Comparison of ENCODE assay signal across 12 cellular contexts in genomic region chr19:4089946-4090345, GRCh38. TPM values are rescaled to one million over a fixed set of nuclear protein-coding genes. Genes with fewer than 3 reads are reported as not detected.
DNase-seq lines count a peak whose midpoint lies in the region; ATAC-seq, FAIRE-seq and TF ChIP-seq lines count a peak whose summit lies in the region.
"Had no signal": no experiment of that assay in that cellular context is flagged by ENCODE, and none has a peak within 500 bp of the region (broad histone marks: within the 10 kb centered on the region; RNA-seq: fewer than 3 reads in every experiment).

No MANE protein-coding gene starts in this region.

- peak overlapping the region; percentile 70 for H3K4me3 Mint-ChIP-seq in activated naive CD4-positive, alpha-beta T cell treated with anti-CD3 and anti-CD28 coated beads, Interleukin-2, amount 10 ng/mL, durations not matched to agents 7 days and 5 days
- H3K4me3 Mint-ChIP-seq in activated CD4-positive, alpha-beta memory T cell treated with anti-CD3 and anti-CD28 coated beads for 36 hours = no peak overlapping the region

- DNase-seq in activated naive CD4-positive, alpha-beta T cell treated with anti-CD3 and anti-CD28 coated beads, Interleukin-2, amount 10 ng/mL, durations not matched to agents 7 days and 5 days = no peak
- no peak for DNase-seq in activated naive CD4-positive, alpha-beta T cell treated with anti-CD3 and anti-CD28 coated beads, Interleukin-2, amount 50 U/mL, for 16 hours
- DNase-seq in activated CD4-positive, alpha-beta memory T cell treated with anti-CD3 and anti-CD28 coated beads for 36 hours = no peak
- DNase-seq in lower lobe of right lung = no peak
- DNase-seq in upper lobe of left lung = peak in 1 of 2 donors; percentile 75
- no peak for DNase-seq in RCC 7860 (ENCODE audit: low spot score)
- DNase-seq in DMS153 (lab: John Stamatoyannopoulos, UW) = no peak
- DNase-seq: NCI-H2081, NCI-H774, sigmoid colon had no signal

- TF ChIP-seq POLR2A in upper lobe of left lung (IDR thresholded peaks at IDR 0.05) = no peak

- peak overlapping the region; percentile 98 for H3K27ac Mint-ChIP-seq in activated naive CD4-positive, alpha-beta T cell treated with anti-CD3 and anti-CD28 coated beads, Interleukin-2, amount 10 ng/mL, durations not matched to agents 7 days and 5 days
- peak overlapping the region; percentile 86 for H3K27ac Mint-ChIP-seq in activated CD4-positive, alpha-beta memory T cell treated with anti-CD3 and anti-CD28 coated beads for 36 hours

- no peaks in the 10 kb centered on the region for H3K27me3 ChIP-seq in lower lobe of right lung (ENCODE audit: low read depth)
- H3K27me3 ChIP-seq in upper lobe of left lung = no peaks in the 10 kb centered on the region
- H3K27me3 ChIP-seq: sigmoid colon had no signal

- peak overlapping the region; percentile 37 for H3K4me3 ChIP-seq in lower lobe of right lung
- H3K4me3 ChIP-seq in upper lobe of left lung = peak overlapping the region in 3 of 4 donors; percentile 0 to 33 (median 7)

- H3K4me1 Mint-ChIP-seq in activated naive CD4-positive, alpha-beta T cell treated with anti-CD3 and anti-CD28 coated beads, Interleukin-2, amount 10 ng/mL, durations not matched to agents 7 days and 5 days = peaks cover 65% of the 10 kb centered on the region
- peaks cover 43% of the 10 kb centered on the region for H3K4me1 Mint-ChIP-seq in activated CD4-positive, alpha-beta memory T cell treated with anti-CD3 and anti-CD28 coated beads for 36 hours (ENCODE audit: low read depth)

- 85 to 92% methylated on average over 15 to 21 of the region's 22 CpGs for WGBS in upper lobe of left lung, 2 donors

- no peak for TF ChIP-seq CTCF in lower lobe of right lung (IDR thresholded peaks at IDR 0.05)
- no peak for TF ChIP-seq CTCF in upper lobe of left lung (IDR thresholded peaks at IDR 0.05)

- no peaks in the 10 kb centered on the region for H3K9me3 ChIP-seq in lower lobe of right lung
- H3K9me3 ChIP-seq in upper lobe of left lung = no peaks in the 10 kb centered on the region
- H3K9me3 ChIP-seq: sigmoid colon had no signal

- FAIRE-seq in RCC 7860 (lab: Jason Lieb, UNC) = no peak

- H3K27me3 Mint-ChIP-seq in activated naive CD4-positive, alpha-beta T cell treated with anti-CD3 and anti-CD28 coated beads, Interleukin-2, amount 10 ng/mL, durations not matched to agents 7 days and 5 days = no peaks in the 10 kb centered on the region
- H3K27me3 Mint-ChIP-seq in activated CD4-positive, alpha-beta memory T cell treated with anti-CD3 and anti-CD28 coated beads for 36 hours = no peaks in the 10 kb centered on the region

- POLR2A ChIA-PET in activated CD4-positive, alpha-beta memory T cell treated with anti-CD3 and anti-CD28 coated beads for 36 hours (lab: Charles Lee) = no interaction called here

- TF ChIP-seq EP300 in upper lobe of left lung (IDR thresholded peaks at IDR 0.05) = no peak

- H3K36me3 Mint-ChIP-seq in activated naive CD4-positive, alpha-beta T cell treated with anti-CD3 and anti-CD28 coated beads, Interleukin-2, amount 10 ng/mL, durations not matched to agents 7 days and 5 days = peaks cover 13% of the 10 kb centered on the region
- peaks cover 8% of the 10 kb centered on the region for H3K36me3 Mint-ChIP-seq in activated CD4-positive, alpha-beta memory T cell treated with anti-CD3 and anti-CD28 coated beads for 36 hours

- intact Hi-C loops in activated CD4-positive, alpha-beta memory T cell treated with anti-CD3 and anti-CD28 coated beads for 36 hours (cut with micrococcal nuclease) = no loop called here
- intact Hi-C loops in lower lobe of right lung (cut with DNase I) = no loop called here

- peak overlapping the region; percentile 78 for H3K27ac ChIP-seq in lower lobe of right lung
- H3K27ac ChIP-seq in upper lobe of left lung = peak overlapping the region in 3 of 4 donors; percentile 63 to 80 (median 63)
- H3K27ac ChIP-seq: sigmoid colon had no signal

- H3K4me1 ChIP-seq in lower lobe of right lung (peaks cover 18% of the 10 kb centered on the region), upper lobe of left lung (peaks cover 0 to 19% (median 5%) of the 10 kb centered on the region in 4 donors)
- H3K4me1 ChIP-seq: sigmoid colon had no signal

- CTCF ChIA-PET in activated naive CD4-positive, alpha-beta T cell treated with anti-CD3 and anti-CD28 coated beads, Interleukin-2, amount 10 ng/mL, durations not matched to agents 7 days and 5 days (lab: Charles Lee) = interaction anchor here (0.8 to 1.6 kb wide), 3 partner anchors 20 to 51 kb away, joined by 3 to 7 read pairs (median 4); no protein-coding TSS in a partner anchor
- CTCF ChIA-PET in activated CD4-positive, alpha-beta memory T cell treated with anti-CD3 and anti-CD28 coated beads for 36 hours (lab: Charles Lee) = no interaction called here

- peak in 1 of 2 donors; percentile 2 for ATAC-seq in lower lobe of right lung
- ATAC-seq in upper lobe of left lung (ENCODE audit: low FRiP score in 2 of 2) = no peak
- ATAC-seq in GM18520 (IDR thresholded peaks at IDR 0.05; ENCODE audit: unreplicated experiment) = no peak
- ATAC-seq: HCT116 had no signal

- H3K9me3 Mint-ChIP-seq in activated naive CD4-positive, alpha-beta T cell treated with anti-CD3 and anti-CD28 coated beads, Interleukin-2, amount 10 ng/mL, durations not matched to agents 7 days and 5 days = no peaks in the 10 kb centered on the region
- no peaks in the 10 kb centered on the region for H3K9me3 Mint-ChIP-seq in activated CD4-positive, alpha-beta memory T cell treated with anti-CD3 and anti-CD28 coated beads for 36 hours

- H3K36me3 ChIP-seq in lower lobe of right lung = peaks cover 54% of the 10 kb centered on the region
- H3K36me3 ChIP-seq in upper lobe of left lung = peaks cover 0 to 54% (median 30%) of the 10 kb centered on the region in 4 donors

RNA-seq across cellular contexts. Expression of gene ZBTB7A, which starts 23.2 kb away (rescaled TPM):
- 10 to 100 TPM; 31.0 to 32.5 TPM for total RNA-seq in activated CD4-positive, alpha-beta memory T cell treated with anti-CD3 and anti-CD28 coated beads for 36 hours
- 51.9 TPM for total RNA-seq in lower lobe of right lung
- total RNA-seq in upper lobe of left lung = 100 to 1,000 TPM in 1 of 6 donors, 10 to 100 TPM in 5; 54.1 to 131 (median 72.6) TPM

RNA-seq across cellular contexts. Expression of gene MAP2K2, which starts 34.0 kb away (rescaled TPM):
- 100 to 1,000 TPM; 128 to 129 TPM for total RNA-seq in activated CD4-positive, alpha-beta memory T cell treated with anti-CD3 and anti-CD28 coated beads for 36 hours
- 125 TPM for total RNA-seq in lower lobe of right lung
- 100 to 1,000 TPM in 5 of 6 donors, 10 to 100 TPM in 1; 86.8 to 170 (median 134) TPM for total RNA-seq in upper lobe of left lung
